1 cellular context compared by ENCODE assay signal in the genomic region with DNA sequence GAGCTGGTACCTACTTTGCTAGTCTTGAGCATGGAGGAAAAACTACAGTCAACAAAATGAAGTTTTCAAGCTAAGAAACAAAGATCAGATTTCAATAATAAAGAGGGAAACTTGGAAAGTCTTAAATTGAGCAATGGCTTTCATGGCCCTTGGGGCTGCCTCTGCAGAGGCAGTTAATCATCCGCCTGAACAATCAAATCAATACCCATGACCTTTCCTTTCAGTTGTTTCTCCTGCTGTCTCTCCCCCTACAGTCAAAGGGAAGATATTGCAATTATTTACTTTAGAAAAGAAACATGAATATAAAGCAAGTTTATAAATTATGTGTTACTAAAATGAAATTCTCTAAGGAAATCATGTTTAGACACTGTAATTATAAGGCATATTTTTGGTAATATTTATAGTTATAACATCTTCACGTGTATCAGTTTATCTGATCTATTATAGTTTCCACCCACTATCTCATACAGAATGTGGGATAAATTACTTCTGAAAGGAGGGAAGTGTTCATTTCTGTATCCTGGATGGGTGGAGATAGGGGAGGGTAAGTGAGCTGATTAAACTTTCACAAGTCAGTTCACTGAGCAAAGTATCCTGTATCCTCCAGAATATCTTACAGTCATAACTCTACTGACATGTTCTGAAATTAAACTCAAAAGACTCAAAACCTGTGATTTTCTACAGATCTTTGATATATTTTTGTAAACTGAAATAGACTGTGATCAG.
TF ChIP-seq lines count a peak whose summit lies in the region.

No MANE protein-coding gene starts in this region.

TF ChIP-seq in GM23338, 12 proteins besides CTCF, POLR2A, EP300 and RAD21 (continued from another document):
- TF ChIP-seq, protein P1, sequence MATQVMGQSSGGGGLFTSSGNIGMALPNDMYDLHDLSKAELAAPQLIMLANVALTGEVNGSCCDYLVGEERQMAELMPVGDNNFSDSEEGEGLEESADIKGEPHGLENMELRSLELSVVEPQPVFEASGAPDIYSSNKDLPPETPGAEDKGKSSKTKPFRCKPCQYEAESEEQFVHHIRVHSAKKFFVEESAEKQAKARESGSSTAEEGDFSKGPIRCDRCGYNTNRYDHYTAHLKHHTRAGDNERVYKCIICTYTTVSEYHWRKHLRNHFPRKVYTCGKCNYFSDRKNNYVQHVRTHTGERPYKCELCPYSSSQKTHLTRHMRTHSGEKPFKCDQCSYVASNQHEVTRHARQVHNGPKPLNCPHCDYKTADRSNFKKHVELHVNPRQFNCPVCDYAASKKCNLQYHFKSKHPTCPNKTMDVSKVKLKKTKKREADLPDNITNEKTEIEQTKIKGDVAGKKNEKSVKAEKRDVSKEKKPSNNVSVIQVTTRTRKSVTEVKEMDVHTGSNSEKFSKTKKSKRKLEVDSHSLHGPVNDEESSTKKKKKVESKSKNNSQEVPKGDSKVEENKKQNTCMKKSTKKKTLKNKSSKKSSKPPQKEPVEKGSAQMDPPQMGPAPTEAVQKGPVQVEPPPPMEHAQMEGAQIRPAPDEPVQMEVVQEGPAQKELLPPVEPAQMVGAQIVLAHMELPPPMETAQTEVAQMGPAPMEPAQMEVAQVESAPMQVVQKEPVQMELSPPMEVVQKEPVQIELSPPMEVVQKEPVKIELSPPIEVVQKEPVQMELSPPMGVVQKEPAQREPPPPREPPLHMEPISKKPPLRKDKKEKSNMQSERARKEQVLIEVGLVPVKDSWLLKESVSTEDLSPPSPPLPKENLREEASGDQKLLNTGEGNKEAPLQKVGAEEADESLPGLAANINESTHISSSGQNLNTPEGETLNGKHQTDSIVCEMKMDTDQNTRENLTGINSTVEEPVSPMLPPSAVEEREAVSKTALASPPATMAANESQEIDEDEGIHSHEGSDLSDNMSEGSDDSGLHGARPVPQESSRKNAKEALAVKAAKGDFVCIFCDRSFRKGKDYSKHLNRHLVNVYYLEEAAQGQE (IDR thresholded peaks at IDR 0.05; ENCODE audit: unreplicated experiment) = no peak
